Comparison of ENCODE assay signal across 29 cellular contexts in the genomic region with DNA sequence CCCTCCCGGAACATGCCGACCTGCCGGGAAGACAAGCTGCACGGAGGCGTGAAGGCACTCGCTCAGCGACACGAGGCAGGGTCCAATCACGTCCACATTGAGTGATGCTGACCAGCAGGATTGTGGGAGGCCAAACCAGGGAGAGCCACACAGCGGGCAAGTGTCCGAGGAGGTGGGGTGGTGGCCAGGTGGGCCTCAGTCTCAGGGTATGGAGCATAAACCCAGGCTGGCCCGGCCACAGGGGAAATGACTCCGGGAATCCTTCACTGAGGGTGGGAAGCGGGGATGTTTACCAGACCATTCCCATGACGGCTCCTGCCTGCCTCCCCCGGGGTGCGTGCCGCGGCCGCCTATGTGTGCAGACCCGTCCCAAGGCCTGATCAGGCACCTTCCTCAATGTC.
DNase-seq lines count a peak whose midpoint lies in the region; ATAC-seq and TF ChIP-seq lines count a peak whose summit lies in the region.
"Had no signal": no experiment of that assay in that cellular context is flagged by ENCODE, and none has a peak within 500 bp of the region (broad histone marks: within the 10 kb centered on the region; RNA-seq: fewer than 3 reads in every experiment).

No MANE protein-coding gene starts in this region.

- no peaks in the 10 kb centered on the region for H3K9me2 ChIP-seq in OCI-LY7 (ENCODE audit: insufficient read depth, low read length)

- H3K4me3 Mint-ChIP-seq in CD14-positive monocyte, result no peak overlapping the region
- H3K4me3 Mint-ChIP-seq: activated CD4-positive, alpha-beta memory T cell treated with anti-CD3 and anti-CD28 coated beads for 36 hours; activated naive CD4-positive, alpha-beta T cell treated with anti-CD3 and anti-CD28 coated beads, Interleukin-2, amount 50 U/mL, for 24 hours; CD8-positive, alpha-beta T cell; stimulated activated naive B cell treated with anti-CD40 and anti-IgM and Interleukin-4, amounts not matched to agents 10 μg/mL and 1 μg/mL and 100 μg/mL, for 72 hours had no signal

- no peaks in the 10 kb centered on the region for H3K9me3 ChIP-seq in sigmoid colon
- H3K9me3 ChIP-seq in OCI-LY7 (ENCODE audit: low read length), result no peaks in the 10 kb centered on the region
- H3K9me3 ChIP-seq: colonic mucosa, psoas muscle, upper lobe of left lung had no signal

- peak; percentile 9 for ATAC-seq in left lobe of liver
- ATAC-seq: CD8-positive, alpha-beta T cell; left colon; psoas muscle; stimulated activated naive B cell treated with anti-CD40 and anti-IgM and Interleukin-4, amounts not matched to agents 10 μg/mL and 1 μg/mL and 100 μg/mL, for 72 hours had no signal

- H3K4me1 ChIP-seq in sigmoid colon (no peaks in the 10 kb centered on the region), OCI-LY7 (ENCODE audit: insufficient read depth, low read length, poor library complexity, severe bottlenecking) (no peaks in the 10 kb centered on the region)
- H3K4me1 ChIP-seq: colonic mucosa, psoas muscle, upper lobe of left lung had no signal

- CTCF ChIA-PET in OCI-LY7 (lab: Charles Lee; ENCODE audit: unreplicated experiment), result no interaction called here

- no peaks in the 10 kb centered on the region for H3K36me3 ChIP-seq in sigmoid colon
- no peaks in the 10 kb centered on the region for H3K36me3 ChIP-seq in OCI-LY7 (ENCODE audit: insufficient read depth, low read length)
- H3K36me3 ChIP-seq: colonic mucosa had no signal

- H3K27ac Mint-ChIP-seq in CD14-positive monocyte, result no peak overlapping the region
- H3K27ac Mint-ChIP-seq: activated CD4-positive, alpha-beta memory T cell treated with anti-CD3 and anti-CD28 coated beads for 36 hours; activated naive CD4-positive, alpha-beta T cell treated with anti-CD3 and anti-CD28 coated beads, Interleukin-2, amount 50 U/mL, for 24 hours; CD8-positive, alpha-beta T cell; stimulated activated naive B cell treated with anti-CD40 and anti-IgM and Interleukin-4, amounts not matched to agents 10 μg/mL and 1 μg/mL and 100 μg/mL, for 72 hours had no signal

- H3K4me3 ChIP-seq in sigmoid colon (no peak overlapping the region), OCI-LY7 (ENCODE audit: low read depth, low read length, poor library complexity, severe bottlenecking) (no peak overlapping the region)
- H3K4me3 ChIP-seq: colonic mucosa, psoas muscle, SK-N-MC, upper lobe of left lung had no signal

- H3K27me3 ChIP-seq in sigmoid colon, result peaks cover 0 to 5% (median 0%) of the 10 kb centered on the region in 3 donors
- H3K27me3 ChIP-seq: colonic mucosa, upper lobe of left lung had no signal

- H3K27ac ChIP-seq in sigmoid colon (no peak overlapping the region), OCI-LY7 (ENCODE audit: low read depth, low read length, poor library complexity, severe bottlenecking) (no peak overlapping the region)
- H3K27ac ChIP-seq: colonic mucosa, epithelial cell of prostate, psoas muscle, SK-N-MC, upper lobe of left lung had no signal

- DNase-seq in activated effector memory CD4-positive, alpha-beta T cell treated with anti-CD3 and anti-CD28 coated beads, Interleukin-2, amount 50 U/mL, for 16 hours, result peak; percentile 31
- DNase-seq in activated effector memory CD4-positive, alpha-beta T cell treated with Interleukin-2 at 50 U/mL for 16 hours, result no peak
- DNase-seq in CD14-positive monocyte (ENCODE audit: low spot score), result peak; percentile 37
- peak; percentile 37 for DNase-seq in left lobe of liver (ENCODE audit: low spot score)
- peak; percentile 42 for DNase-seq in sigmoid colon
- DNase-seq in anterior cingulate cortex (lab: John Stamatoyannopoulos, UW), result no peak
- no peak for DNase-seq in dermis blood vessel endothelial cell
- DNase-seq in OCI-LY7 (ENCODE audit: low spot score), result no peak
- DNase-seq: activated CD4-positive, alpha-beta memory T cell treated with anti-CD3 and anti-CD28 coated beads for 36 hours; activated CD4-positive, CD25-positive, alpha-beta regulatory T cell; activated CD8-positive, alpha-beta memory T cell treated with anti-CD3 and anti-CD28 coated beads, Interleukin-2, amount 50 U/mL, for 4 hours; AML-193; CD8-positive, alpha-beta T cell; colonic mucosa; effector memory CD4-positive, alpha-beta T cell; hippocampal formation; mesendoderm; NCI-H146; NCI-H2107; NCI-H345; NCI-H748 treated with DMSO at 0.1 percent for 48 hours; stimulated activated naive B cell treated with anti-CD40 and anti-IgM and Interleukin-4, amounts not matched to agents 10 μg/mL and 1 μg/mL and 100 μg/mL, for 72 hours; substantia nigra had no signal

- H3K36me3 Mint-ChIP-seq in CD14-positive monocyte, result no peaks in the 10 kb centered on the region
- H3K36me3 Mint-ChIP-seq: activated CD4-positive, alpha-beta memory T cell treated with anti-CD3 and anti-CD28 coated beads for 36 hours; activated naive CD4-positive, alpha-beta T cell treated with anti-CD3 and anti-CD28 coated beads, Interleukin-2, amount 50 U/mL, for 24 hours; CD8-positive, alpha-beta T cell had no signal

- H3K79me2 ChIP-seq in OCI-LY7 (ENCODE audit: insufficient read depth, low read depth, low read length), result no peaks in the 10 kb centered on the region

- peaks cover 0 to 3% (median 0%) of the 10 kb centered on the region in 7 donors for H3K9me3 Mint-ChIP-seq in CD14-positive monocyte
- H3K9me3 Mint-ChIP-seq: activated CD4-positive, alpha-beta memory T cell treated with anti-CD3 and anti-CD28 coated beads for 36 hours; activated naive CD4-positive, alpha-beta T cell treated with anti-CD3 and anti-CD28 coated beads, Interleukin-2, amount 50 U/mL, for 24 hours; CD8-positive, alpha-beta T cell; stimulated activated naive B cell treated with anti-CD40 and anti-IgM and Interleukin-4, amounts not matched to agents 10 μg/mL and 1 μg/mL and 100 μg/mL, for 72 hours had no signal

- H3K4me1 Mint-ChIP-seq in CD14-positive monocyte, result peaks cover 30% of the 10 kb centered on the region

- TF ChIP-seq CTCF in CD14-positive monocyte (IDR thresholded peaks at IDR 0.05), result no peak
- no peak for TF ChIP-seq CTCF in sigmoid colon (IDR thresholded peaks at IDR 0.05)
- TF ChIP-seq CTCF in OCI-LY7 (conservative IDR thresholded peaks at IDR 0.05; ENCODE audit: low read length), result no peak

- no peak overlapping the region for H3K4me2 ChIP-seq in OCI-LY7 (ENCODE audit: low read length)

- H2AFZ ChIP-seq in OCI-LY7 (ENCODE audit: low read length), result no peak overlapping the region

- BruUV-seq in OCI-LY7 (replicated peaks; lab: Mats Ljungman, UMichigan), result no TSS peak

- no peak for TF ChIP-seq EP300 in sigmoid colon (IDR thresholded peaks at IDR 0.05)

- WGBS in sigmoid colon, 2 donors, result 95 to 98% methylated on average over 21 of the region's 21 CpGs

- intact Hi-C loops in CD14-positive monocyte (cut with micrococcal nuclease), result no loop called here
- intact Hi-C loops in sigmoid colon (cut with DNase I), result no loop called here
- intact Hi-C loops in OCI-LY7 (cut with micrococcal nuclease; ENCODE audit: unreplicated experiment), result no loop called here

- TF ChIP-seq POLR2A in sigmoid colon (IDR thresholded peaks at IDR 0.05), result no peak

- H4K20me1 ChIP-seq in OCI-LY7 (ENCODE audit: insufficient read depth, low read length), result no peaks in the 10 kb centered on the region

- peaks cover 14 to 29% (median 18%) of the 10 kb centered on the region in 3 donors for H3K27me3 Mint-ChIP-seq in CD14-positive monocyte (ENCODE audit: low read depth in 3 of 3)
- H3K27me3 Mint-ChIP-seq: activated naive CD4-positive, alpha-beta T cell treated with anti-CD3 and anti-CD28 coated beads, Interleukin-2, amount 50 U/mL, for 24 hours had no signal

- POLR2A ChIA-PET in OCI-LY7 (lab: Charles Lee), result no interaction called here

Comparison
In these comparisons a context has a peak if more than half of its experiments do, and no peak if none do; other contexts are left out.
1. DNase-seq: peak in activated effector memory CD4-positive, alpha-beta T cell treated with anti-CD3 and anti-CD28 coated beads, Interleukin-2, amount 50 U/mL, for 16 hours (single experiment), CD14-positive monocyte (single experiment), left lobe of liver (single experiment) and sigmoid colon (single experiment); none in activated effector memory CD4-positive, alpha-beta T cell treated with Interleukin-2 at 50 U/mL for 16 hours (single experiment), anterior cingulate cortex (0 of 58), dermis blood vessel endothelial cell (single experiment) and OCI-LY7 (single experiment).